Comparison of ENCODE assay signal across 9 cellular contexts in genomic region chr3:10992017-10992945, GRCh38. TPM values are rescaled to one million over a fixed set of nuclear protein-coding genes. Genes with fewer than 3 reads are reported as not detected.
DNase-seq lines count a peak whose midpoint lies in the region; ATAC-seq and TF ChIP-seq lines count a peak whose summit lies in the region.
"Had no signal": no experiment of that assay in that cellular context is flagged by ENCODE, and none has a peak within 500 bp of the region (broad histone marks: within the 10 kb centered on the region; RNA-seq: fewer than 3 reads in every experiment).

Gene SLC6A1 (plus strand): TSS chr3:10992748. CDS start chr3:11017212, 24,464 bp downstream.

- DNase-seq in Right ventricle myocardium inferior (ENCODE audit: missing footprints) (no peak), cardiac septum (ENCODE audit: low spot score) (no peak), uterus (peak; percentile 19 to 39), erythroblast (lab: John Stamatoyannopoulos, UW) (no peak)
- DNase-seq in effector memory CD4-positive, alpha-beta T cell, result no peak

- peak; percentile 78 for ATAC-seq in Right ventricle myocardium inferior
- no peak for ATAC-seq in HG03135 (IDR thresholded peaks at IDR 0.05; ENCODE audit: unreplicated experiment)
- ATAC-seq in HG02885 (IDR thresholded peaks at IDR 0.05; ENCODE audit: poor library complexity, unreplicated experiment), result no peak

- no peak within 1 kb of the TSS for H3K9ac ChIP-seq in muscle layer of colon (ENCODE audit: low read length)

- H3K4me1 ChIP-seq in effector memory CD4-positive, alpha-beta T cell (ENCODE audit: control insufficient read depth, insufficient read depth, low read length, poor library complexity, severe bottlenecking), result peaks cover 8% of the 10 kb centered on the region
- H3K4me1 ChIP-seq in muscle layer of colon (ENCODE audit: insufficient read depth, low read length) (peaks cover 7% of the 10 kb centered on the region), uterus (no peaks in the 10 kb centered on the region)

- no peak within 1 kb of the TSS for H3K27ac ChIP-seq in effector memory CD4-positive, alpha-beta T cell (ENCODE audit: insufficient read depth, low read length, poor library complexity, severe bottlenecking)
- H3K27ac ChIP-seq in muscle layer of colon (ENCODE audit: low read depth, low read length), result no peak within 1 kb of the TSS
- H3K27ac ChIP-seq in uterus, result peak within 1 kb of the TSS; percentile 34 to 36
- H3K27ac ChIP-seq: neutrophil had no signal

- H3K27me3 ChIP-seq in effector memory CD4-positive, alpha-beta T cell (replicated peaks; ENCODE audit: control insufficient read depth, insufficient read depth, low read length, poor library complexity, severe bottlenecking), result peaks cover 21% of the 10 kb centered on the region
- H3K27me3 ChIP-seq in muscle layer of colon (ENCODE audit: control insufficient read depth in 1 of 2, insufficient read depth in 2 of 2, low read length in 2 of 2) (peaks cover 23 to 35% of the 10 kb centered on the region in 2 donors), uterus (peaks cover 0 to 3% of the 10 kb centered on the region in 2 donors)

- peak within 1 kb of the TSS; percentile 4 for H3K4me3 ChIP-seq in effector memory CD4-positive, alpha-beta T cell (ENCODE audit: insufficient read depth, low read depth, low read length, poor library complexity, severe bottlenecking)
- H3K4me3 ChIP-seq in muscle layer of colon (ENCODE audit: low read depth in 1 of 2, low read length in 2 of 2) (peak within 1 kb of the TSS; percentile 55 to 67), uterus (peak within 1 kb of the TSS; percentile 31 to 38)

- peak in 2 of 4 experiments; percentile 14 to 16 for TF ChIP-seq CTCF in uterus (IDR thresholded peaks at IDR 0.05)

- intact Hi-C loops in Right ventricle myocardium inferior (cut with DNase I), result no loop called here
- intact Hi-C loops in cardiac septum (cut with DNase I), result no loop called here
- intact Hi-C loops in uterus (cut with DNase I; ENCODE audit: low total_unique reads), result no loop called here

- no peaks in the 10 kb centered on the region for H3K36me3 ChIP-seq in effector memory CD4-positive, alpha-beta T cell (ENCODE audit: control insufficient read depth, insufficient read depth, low read length)
- H3K36me3 ChIP-seq in muscle layer of colon (ENCODE audit: insufficient read depth, low read length) (no peaks in the 10 kb centered on the region), uterus (no peaks in the 10 kb centered on the region)
- H3K36me3 ChIP-seq: neutrophil had no signal

- no peaks in the 10 kb centered on the region for H3K9me3 ChIP-seq in effector memory CD4-positive, alpha-beta T cell (ENCODE audit: control insufficient read depth, low read length)
- H3K9me3 ChIP-seq in muscle layer of colon (ENCODE audit: low read length) (no peaks in the 10 kb centered on the region), uterus (no peaks in the 10 kb centered on the region)
- H3K9me3 ChIP-seq: neutrophil had no signal

- no peak for TF ChIP-seq POLR2A in uterus (IDR thresholded peaks at IDR 0.05)
- no peak for TF ChIP-seq POLR2A in erythroblast (IDR thresholded peaks at IDR 0.05; ENCODE audit: low read length)

RNA-seq across cellular contexts. Expression of gene SLC6A1, which starts in this region (rescaled TPM):
- 0.57 TPM for total RNA-seq in Right ventricle myocardium inferior
- total RNA-seq in cardiac septum, result 2.1 TPM
- total RNA-seq in uterus, result 1 to 10 TPM in 2 of 4 donors, under 1 TPM in 2; under 0.01 to 5.0 (median 1.6) TPM

Comparison
In these comparisons a context has a peak if more than half of its experiments do, and no peak if none do; other contexts are left out.
1. Peak in ATAC-seq in Right ventricle myocardium inferior; RNA of the gene not detected or under 1 TPM.
2. DNase-seq: peak in uterus (2 of 2); none in Right ventricle myocardium inferior (single experiment), cardiac septum (single experiment), effector memory CD4-positive, alpha-beta T cell (0 of 3) and erythroblast (0 of 2).
3. H3K27ac ChIP-seq: peak in uterus (2 of 2); none in effector memory CD4-positive, alpha-beta T cell (single experiment) and muscle layer of colon (single experiment).
4. H3K4me3 ChIP-seq: peak in every context shown above with its lines; median percentile 61 in muscle layer of colon; 34 in uterus; 4 in effector memory CD4-positive, alpha-beta T cell.